Comparison of ENCODE assay signal across 25 cellular contexts in genomic region chr9:92563701-92564100, GRCh38. TPM values are rescaled to one million over a fixed set of nuclear protein-coding genes. Genes with fewer than 3 reads are reported as not detected.
DNase-seq lines count a peak whose midpoint lies in the region; ATAC-seq and TF ChIP-seq lines count a peak whose summit lies in the region.
"Had no signal": no experiment of that assay in that cellular context is flagged by ENCODE, and none has a peak within 500 bp of the region (broad histone marks: within the 10 kb centered on the region; RNA-seq: fewer than 3 reads in every experiment).

No MANE protein-coding gene starts in this region.

- no peaks in the 10 kb centered on the region for H3K9me2 ChIP-seq in GM23338 (ENCODE audit: insufficient read depth)

- H3K27me3 ChIP-seq in GM23338 (ENCODE audit: insufficient read depth), result no peaks in the 10 kb centered on the region
- H3K27me3 ChIP-seq: ascending aorta, BLaER1, upper lobe of right lung had no signal

- no peak overlapping the region for H3K4me2 ChIP-seq in GM23338
- H3K4me2 ChIP-seq: BLaER1 had no signal

- POLR2A ChIA-PET in naive thymus-derived CD8-positive, alpha-beta T cell (lab: Charles Lee), result no interaction called here

- H3K27ac Mint-ChIP-seq in GM23338, result no peak overlapping the region
- no peak overlapping the region for H3K27ac Mint-ChIP-seq in naive thymus-derived CD8-positive, alpha-beta T cell
- H3K27ac Mint-ChIP-seq: activated B cell treated with CpG ODN at 0.5 μM for 24 hours; activated CD4-positive, alpha-beta memory T cell treated with anti-CD3 and anti-CD28 coated beads for 36 hours had no signal

- no peak overlapping the region for H2AFZ ChIP-seq in GM23338
- H2AFZ ChIP-seq: GM23248 had no signal

- ATAC-seq in GM23338 (no peak), GM19467 (IDR thresholded peaks at IDR 0.05; ENCODE audit: unreplicated experiment) (no peak)
- no peak for ATAC-seq in naive thymus-derived CD8-positive, alpha-beta T cell
- ATAC-seq: upper lobe of right lung had no signal

- H3F3A ChIP-seq in GM23338 (replicated peaks; ENCODE audit: low read depth), result no peaks in the 10 kb centered on the region

- no peaks in the 10 kb centered on the region for H3K4me1 ChIP-seq in GM23338 (ENCODE audit: insufficient read depth)
- H3K4me1 ChIP-seq: BLaER1, prostate gland had no signal

- H3K79me2 ChIP-seq in GM23338 (replicated peaks; ENCODE audit: insufficient read depth), result no peaks in the 10 kb centered on the region

- peaks cover 13% of the 10 kb centered on the region for H3K4me1 Mint-ChIP-seq in GM23338
- H3K4me1 Mint-ChIP-seq in naive thymus-derived CD8-positive, alpha-beta T cell, result no peaks in the 10 kb centered on the region
- H3K4me1 Mint-ChIP-seq: activated B cell treated with CpG ODN at 0.5 μM for 24 hours, neural crest cell had no signal

- no peaks in the 10 kb centered on the region for H3K36me3 ChIP-seq in GM23338 (ENCODE audit: insufficient read depth)
- H3K36me3 ChIP-seq: ascending aorta, BLaER1, prostate gland, upper lobe of right lung had no signal

- TF ChIP-seq CTCF in choroid plexus epithelial cell (conservative IDR thresholded peaks at IDR 0.05; ENCODE audit: low read depth, low read length) (no peak), GM23338 (conservative IDR thresholded peaks at IDR 0.05; ENCODE audit: low read depth in 2 of 2) (no peak)

- H4K20me1 ChIP-seq in GM23338 (replicated peaks; ENCODE audit: insufficient read depth), result no peaks in the 10 kb centered on the region
- H4K20me1 ChIP-seq: BLaER1 had no signal

- H3K9me3 Mint-ChIP-seq in GM23338, result no peaks in the 10 kb centered on the region
- H3K9me3 Mint-ChIP-seq in naive thymus-derived CD8-positive, alpha-beta T cell, result peaks cover 4 to 19% (median 12%) of the 10 kb centered on the region in 9 donors
- H3K9me3 Mint-ChIP-seq: neural crest cell had no signal

- H3K27ac ChIP-seq in GM23338 (ENCODE audit: low read depth), result no peak overlapping the region
- H3K27ac ChIP-seq: BLaER1, GM23248, prostate gland, upper lobe of right lung had no signal

- DNase-seq in NCI-H2171 treated with DMSO at 0.1 percent for 48 hours (lab: John Stamatoyannopoulos, UW), result peak; percentile 53
- no peak for DNase-seq in NCI-H2171 (lab: John Stamatoyannopoulos, UW)
- DNase-seq in NCI-H2196 (lab: John Stamatoyannopoulos, UW; ENCODE audit: unreplicated experiment), result peak; percentile 28
- DNase-seq in choroid plexus epithelial cell (ENCODE audit: low read depth), result peak; percentile 4
- peak; percentile 19 for DNase-seq in myocyte (ENCODE audit: low read depth)
- DNase-seq in GM23338 (ENCODE audit: low spot score), result no peak
- no peak for DNase-seq in naive thymus-derived CD8-positive, alpha-beta T cell
- DNase-seq: activated B cell treated with CpG ODN at 0.5 μM for 24 hours; activated CD4-positive, alpha-beta memory T cell treated with anti-CD3 and anti-CD28 coated beads for 36 hours; activated naive CD4-positive, alpha-beta T cell; foreskin fibroblast; GM23248; NCI-H1694; NCI-H524; small intestine; stimulated activated CD4-positive, alpha-beta T cell treated with anti-CD3 and anti-CD28 coated beads, Interleukin-4, amount 100 ng/mL, for 4 hours; T-helper 1 cell; upper lobe of right lung had no signal

- no peak overlapping the region for H3K4me3 Mint-ChIP-seq in GM23338
- no peak overlapping the region for H3K4me3 Mint-ChIP-seq in naive thymus-derived CD8-positive, alpha-beta T cell
- H3K4me3 Mint-ChIP-seq: activated B cell treated with CpG ODN at 0.5 μM for 24 hours; activated CD4-positive, alpha-beta memory T cell treated with anti-CD3 and anti-CD28 coated beads for 36 hours; mesothelial cell of epicardium; neural crest cell had no signal

- no peaks in the 10 kb centered on the region for H3K36me3 Mint-ChIP-seq in GM23338 (ENCODE audit: low read depth)
- H3K36me3 Mint-ChIP-seq in naive thymus-derived CD8-positive, alpha-beta T cell, result peaks cover 0 to 15% (median 14%) of the 10 kb centered on the region in 3 donors
- H3K36me3 Mint-ChIP-seq: mesothelial cell of epicardium had no signal

- no peak overlapping the region for H3K4me3 ChIP-seq in choroid plexus epithelial cell (ENCODE audit: low read depth, low read length)
- no peak overlapping the region for H3K4me3 ChIP-seq in GM23338
- H3K4me3 ChIP-seq: ascending aorta, BLaER1, GM23248, prostate gland, upper lobe of right lung had no signal

- peaks cover 3% of the 10 kb centered on the region for H3K27me3 Mint-ChIP-seq in GM23338 (ENCODE audit: insufficient read depth, low read depth, poor library complexity)
- H3K27me3 Mint-ChIP-seq in naive thymus-derived CD8-positive, alpha-beta T cell, result no peaks in the 10 kb centered on the region
- H3K27me3 Mint-ChIP-seq: activated B cell treated with CpG ODN at 0.5 μM for 24 hours; activated CD4-positive, alpha-beta memory T cell treated with anti-CD3 and anti-CD28 coated beads for 36 hours had no signal

TF ChIP-seq in GM23338, 12 proteins besides CTCF, POLR2A, EP300 and RAD21 (continues in another document):
- TF ChIP-seq NANOG (IDR thresholded peaks at IDR 0.05; ENCODE audit: borderline replicate concordance) (no peak), REST (IDR thresholded peaks at IDR 0.05; ENCODE audit: unreplicated experiment) (no peak), ZNF331 (CRISPR knock-in tag; IDR thresholded peaks at IDR 0.05; ENCODE audit: low read depth) (no peak)

RNA-seq across cellular contexts. Expression of gene ECM2, which starts 27.9 kb away (rescaled TPM):
- total RNA-seq in myocyte, result 11.2 and 11.8 TPM in 2 replicates
- polyA plus RNA-seq in myocyte (2012), result 11.6 TPM
- not detected in 2 replicates for total RNA-seq in GM23338 (2014; rRNA removed; shearing (Covaris generic))
- polyA plus RNA-seq in GM23338 (2016; fragmentation: Nextera tagmentation; extraction: Ambion mirVana), result 0.57 and 0.79 TPM in 2 replicates
- not detected for total RNA-seq in naive thymus-derived CD8-positive, alpha-beta T cell
- polyA plus RNA-seq in naive thymus-derived CD8-positive, alpha-beta T cell, result not detected
- total RNA-seq: activated B cell treated with CpG ODN at 0.5 μM for 24 hours; activated CD4-positive, alpha-beta memory T cell treated with anti-CD3 and anti-CD28 coated beads for 36 hours; kidney epithelial cell; mesothelial cell of epicardium; neural crest cell had no signal

Comparison
In these comparisons a context has a peak if more than half of its experiments do, and no peak if none do; other contexts are left out.
1. DNase-seq: peak in NCI-H2171 treated with DMSO at 0.1 percent for 48 hours (single experiment), NCI-H2196 (single experiment), choroid plexus epithelial cell (single experiment) and myocyte (single experiment); none in NCI-H2171 (single experiment), GM23338 (single experiment) and naive thymus-derived CD8-positive, alpha-beta T cell (0 of 10).
2. RNA of gene ECM2, which starts 27.9 kb away (total RNA-seq): 11.2 to 11.8 TPM in myocyte; not detected in GM23338 and not detected in naive thymus-derived CD8-positive, alpha-beta T cell; every median in the first group is over 10 times any median in the second.